Comparison of ENCODE assay signal across 8 cellular contexts in the genomic region with DNA sequence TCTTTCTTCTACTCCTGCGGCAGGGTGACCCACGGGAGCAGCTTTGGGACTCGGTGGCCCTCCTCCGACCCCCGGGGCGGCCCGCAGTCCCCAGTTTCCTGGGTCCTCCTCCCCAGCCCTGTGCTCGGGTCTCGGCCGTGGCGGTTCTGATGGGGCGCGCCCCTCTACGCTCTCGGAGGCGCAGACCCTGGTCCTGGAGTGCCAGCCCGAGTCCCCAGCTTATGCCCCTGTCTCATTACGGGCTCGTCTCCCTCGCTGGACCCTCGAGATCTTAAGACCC. TPM values are rescaled to one million over a fixed set of nuclear protein-coding genes. Genes with fewer than 3 reads are reported as not detected.
DNase-seq lines count a peak whose midpoint lies in the region; ATAC-seq and TF ChIP-seq lines count a peak whose summit lies in the region.

No MANE protein-coding gene starts in this region.

- intact Hi-C loops in CD4-positive, alpha-beta T cell (cut with DNase I, micrococcal nuclease) = loop anchor here (1.0 kb wide), 4 partner anchors 15 to 33 kb away; no protein-coding TSS in a partner anchor

- peak overlapping the region; percentile 95 for H3K4me3 Mint-ChIP-seq in CD4-positive, alpha-beta T cell
- H3K4me3 Mint-ChIP-seq in activated T-helper 17 cell treated with anti-CD3 and anti-CD28 coated beads, Interleukin-2, amount 50 U/mL, for 72 hours = peak overlapping the region; percentile 99

- H3K9me3 Mint-ChIP-seq in CD4-positive, alpha-beta T cell = no peaks in the 10 kb centered on the region
- H3K9me3 Mint-ChIP-seq in activated T-helper 17 cell treated with anti-CD3 and anti-CD28 coated beads, Interleukin-2, amount 50 U/mL, for 72 hours = no peaks in the 10 kb centered on the region

- peak overlapping the region; percentile 98 for H3K27ac Mint-ChIP-seq in CD4-positive, alpha-beta T cell
- peak overlapping the region; percentile 94 for H3K27ac Mint-ChIP-seq in activated T-helper 17 cell treated with anti-CD3 and anti-CD28 coated beads, Interleukin-2, amount 50 U/mL, for 72 hours

- peaks cover 57% of the 10 kb centered on the region for H3K36me3 Mint-ChIP-seq in CD4-positive, alpha-beta T cell (ENCODE audit: low read depth)
- peaks cover 74% of the 10 kb centered on the region for H3K36me3 Mint-ChIP-seq in activated T-helper 17 cell treated with anti-CD3 and anti-CD28 coated beads, Interleukin-2, amount 50 U/mL, for 72 hours (ENCODE audit: low read depth)

- H3K27ac ChIP-seq in CD4-positive, alpha-beta T cell (ENCODE audit: low read depth, low read length) = peak overlapping the region; percentile 98
- H3K27ac ChIP-seq in skin epidermis = peak overlapping the region; percentile 79 to 100 (median 98)

- no peaks in the 10 kb centered on the region for H3K9me3 ChIP-seq in CD4-positive, alpha-beta T cell (ENCODE audit: control insufficient read depth, low read length)

- CTCF ChIA-PET in CD4-positive, alpha-beta T cell (lab: Charles Lee) = interaction anchor here (0.7 to 10.5 kb wide), 9 partner anchors 8 to 37 kb away, joined by 3 to 106 read pairs (median 7); no protein-coding TSS in a partner anchor

- H3K4me3 ChIP-seq in skin epidermis = peak overlapping the region; percentile 61 to 99 (median 76)

- H3K27me3 Mint-ChIP-seq in CD4-positive, alpha-beta T cell = no peaks in the 10 kb centered on the region
- H3K27me3 Mint-ChIP-seq in activated T-helper 17 cell treated with anti-CD3 and anti-CD28 coated beads, Interleukin-2, amount 50 U/mL, for 72 hours = no peaks in the 10 kb centered on the region

- H3K27me3 ChIP-seq in CD4-positive, alpha-beta T cell (ENCODE audit: control insufficient read depth, insufficient read depth, low read length) = no peaks in the 10 kb centered on the region

- no peak for TF ChIP-seq CTCF in CD4-positive, alpha-beta T cell (IDR thresholded peaks at IDR 0.05)

- peak; percentile 1 for ATAC-seq in CD4-positive, alpha-beta T cell (ENCODE audit: poor library complexity)
- peak; percentile 7 for ATAC-seq in HG02642 (IDR thresholded peaks at IDR 0.05; ENCODE audit: poor library complexity, unreplicated experiment)
- peak; percentile 2 for ATAC-seq in activated T-helper 17 cell treated with anti-CD3 and anti-CD28 coated beads, Interleukin-2, amount 50 U/mL, for 72 hours (replicated peaks)

- POLR2A ChIA-PET in CD4-positive, alpha-beta T cell (lab: Charles Lee) = interaction anchor here (1.2 to 9.7 kb wide), 7 partner anchors 12 to 347 kb away, joined by 4 to 868 read pairs (median 63); no protein-coding TSS in a partner anchor

- no peak for DNase-seq in CD4-positive, alpha-beta T cell
- DNase-seq in hepatic stellate cell (ENCODE audit: low spot score) (peak; percentile 40), amniotic stem cell (lab: John Stamatoyannopoulos, UW) (no peak), GF-D8 (lab: John Stamatoyannopoulos, UW) (no peak), germinal center (ENCODE audit: low spot score) (no peak)

- H3K4me1 Mint-ChIP-seq in CD4-positive, alpha-beta T cell (ENCODE audit: low read depth) = peaks cover 71% of the 10 kb centered on the region
- H3K4me1 Mint-ChIP-seq in activated T-helper 17 cell treated with anti-CD3 and anti-CD28 coated beads, Interleukin-2, amount 50 U/mL, for 72 hours = peaks cover 37% of the 10 kb centered on the region

RNA-seq across cellular contexts. Expression of a gene that starts 0.4 kb away (rescaled TPM):
- total RNA-seq in CD4-positive, alpha-beta T cell = 100 to 1,000 TPM; 802 to 849 TPM
- total RNA-seq in activated T-helper 17 cell treated with anti-CD3 and anti-CD28 coated beads, Interleukin-2, amount 50 U/mL, for 72 hours = 100 to 1,000 TPM in 1 of 2 donors, 10 to 100 TPM in 1; 91.3 to 340 TPM

RNA-seq across cellular contexts. Expression of a gene that starts 45.2 kb away (rescaled TPM):
- not detected for total RNA-seq in CD4-positive, alpha-beta T cell
- under 1 TPM in 1 of 2 donors, not detected in 1; 0.26 TPM for total RNA-seq in activated T-helper 17 cell treated with anti-CD3 and anti-CD28 coated beads, Interleukin-2, amount 50 U/mL, for 72 hours
